ENCODE assay signal across 9 cellular contexts in genomic region chr4:174828845-174829701, GRCh38. TPM values are rescaled to one million over a fixed set of nuclear protein-coding genes. Genes with fewer than 3 reads are reported as not detected.
DNase-seq lines count a peak whose midpoint lies in the region; ATAC-seq and TF ChIP-seq lines count a peak whose summit lies in the region.
"Had no signal": no experiment of that assay in that cellular context is flagged by ENCODE, and none has a peak within 500 bp of the region (broad histone marks: within the 10 kb centered on the region; RNA-seq: fewer than 3 reads in every experiment).

GLRA3 (minus strand) TSS chr4:174829247; CDS start chr4:174828811, 436 bp downstream.

- H4K20me1 ChIP-seq in smooth muscle cell (ENCODE audit: low read depth) = no peaks in the 10 kb centered on the region

- H3F3A ChIP-seq in smooth muscle cell (ENCODE audit: low read depth) = no peaks in the 10 kb centered on the region

- H3K27ac ChIP-seq in iPS DF 6.9 (ENCODE audit: low read length) = no peak within 1 kb of the TSS
- no peak within 1 kb of the TSS for H3K27ac ChIP-seq in smooth muscle cell (ENCODE audit: low read depth)

- peak within 1 kb of the TSS; percentile 60 for H2AFZ ChIP-seq in smooth muscle cell (ENCODE audit: low read depth)

- H3K27me3 ChIP-seq in iPS DF 6.9 (ENCODE audit: control insufficient read depth, insufficient read depth, low read length) (no peaks in the 10 kb centered on the region), smooth muscle cell (ENCODE audit: low read depth) (no peaks in the 10 kb centered on the region)

- DNase-seq in stimulated activated CD4-positive, alpha-beta T cell treated with anti-CD3 and anti-CD28 coated beads, Interleukin-12 subunit alpha, Interleukin-12 subunit beta, amount 100 ng/mL, for 4 hours = peak; percentile 1
- no peak for DNase-seq in stimulated activated CD4-positive, alpha-beta T cell treated with anti-CD3 and anti-CD28 coated beads, Interleukin-2, amount 100 ng/mL, for 48 hours
- DNase-seq in NCI-H345 treated with DMSO at 0.1 percent for 48 hours (lab: John Stamatoyannopoulos, UW; ENCODE audit: unreplicated experiment) (peak; percentile 89), amniotic stem cell (lab: John Stamatoyannopoulos, UW) (peak; percentile 14), iPS DF 6.9 (ENCODE audit: low read depth, low spot score) (peak; percentile 98), smooth muscle cell (lab: John Stamatoyannopoulos, UW; ENCODE audit: unreplicated experiment) (peak; percentile 5), KG1 (lab: John Stamatoyannopoulos, UW) (no peak)

- ATAC-seq in HG03039 (IDR thresholded peaks at IDR 0.05; ENCODE audit: unreplicated experiment) = peak; percentile 79

- H3K79me2 ChIP-seq in smooth muscle cell (ENCODE audit: low read depth) = no peaks in the 10 kb centered on the region

- H3K9ac ChIP-seq in smooth muscle cell (ENCODE audit: low read depth) = no peak within 1 kb of the TSS

- no peak for TF ChIP-seq CTCF in smooth muscle cell (IDR thresholded peaks at IDR 0.05; ENCODE audit: borderline replicate concordance, insufficient read depth, poor library complexity, severe bottlenecking)

- no CpG with 5 or more reads among the region's 40 CpGs for WGBS in iPS DF 6.9 (ENCODE audit: insufficient coverage, insufficient read length)
- under 1% methylated on average over 40 of the region's 40 CpGs for WGBS in smooth muscle cell (ENCODE audit: low lambda C conversion rate)

- peak within 1 kb of the TSS; percentile 79 for H3K4me2 ChIP-seq in smooth muscle cell

- H3K4me3 ChIP-seq in iPS DF 6.9 (ENCODE audit: low read length) = peak within 1 kb of the TSS; percentile 60; the same call in 1 of the 2 replicates
- peak within 1 kb of the TSS; percentile 39 for H3K4me3 ChIP-seq in smooth muscle cell

- H3K36me3 ChIP-seq in iPS DF 6.9 (ENCODE audit: control insufficient read depth, insufficient read depth, low read length) (no peaks in the 10 kb centered on the region), smooth muscle cell (ENCODE audit: low read depth) (no peaks in the 10 kb centered on the region)

- H3K9me3 ChIP-seq in iPS DF 6.9 (ENCODE audit: control insufficient read depth, insufficient read depth, low read length) = no peaks in the 10 kb centered on the region
- no peaks in the 10 kb centered on the region for H3K9me3 ChIP-seq in smooth muscle cell (replicated peaks; ENCODE audit: low read depth)

- no peaks in the 10 kb centered on the region for H3K4me1 ChIP-seq in iPS DF 6.9 (ENCODE audit: control insufficient read depth, insufficient read depth, low read length)
- no peaks in the 10 kb centered on the region for H3K4me1 ChIP-seq in smooth muscle cell (ENCODE audit: low read depth)

RNA-seq across cellular contexts. Expression of gene GLRA3, which starts in this region (rescaled TPM):
- total RNA-seq in smooth muscle cell = not detected in 2 replicates
- polyA plus RNA-seq in smooth muscle cell = not detected in 2 replicates
- total RNA-seq: endothelial cell of umbilical vein had no signal
- polyA plus RNA-seq: endothelial cell of umbilical vein had no signal

Comparison
In these comparisons a context has a peak if more than half of its experiments do, and no peak if none do; other contexts are left out.
1. DNase-seq: peak in stimulated activated CD4-positive, alpha-beta T cell treated with anti-CD3 and anti-CD28 coated beads, Interleukin-12 subunit alpha, Interleukin-12 subunit beta, amount 100 ng/mL, for 4 hours (single experiment), NCI-H345 treated with DMSO at 0.1 percent for 48 hours (single experiment), amniotic stem cell (single experiment) and iPS DF 6.9 (single experiment); none in stimulated activated CD4-positive, alpha-beta T cell treated with anti-CD3 and anti-CD28 coated beads, Interleukin-2, amount 100 ng/mL, for 48 hours (0 of 2) and KG1 (single experiment).
2. Peak in DNase-seq, H3K4me3 ChIP-seq and H3K4me2 ChIP-seq in smooth muscle cell; RNA of the gene not detected or under 1 TPM.